In the genomic region with DNA sequence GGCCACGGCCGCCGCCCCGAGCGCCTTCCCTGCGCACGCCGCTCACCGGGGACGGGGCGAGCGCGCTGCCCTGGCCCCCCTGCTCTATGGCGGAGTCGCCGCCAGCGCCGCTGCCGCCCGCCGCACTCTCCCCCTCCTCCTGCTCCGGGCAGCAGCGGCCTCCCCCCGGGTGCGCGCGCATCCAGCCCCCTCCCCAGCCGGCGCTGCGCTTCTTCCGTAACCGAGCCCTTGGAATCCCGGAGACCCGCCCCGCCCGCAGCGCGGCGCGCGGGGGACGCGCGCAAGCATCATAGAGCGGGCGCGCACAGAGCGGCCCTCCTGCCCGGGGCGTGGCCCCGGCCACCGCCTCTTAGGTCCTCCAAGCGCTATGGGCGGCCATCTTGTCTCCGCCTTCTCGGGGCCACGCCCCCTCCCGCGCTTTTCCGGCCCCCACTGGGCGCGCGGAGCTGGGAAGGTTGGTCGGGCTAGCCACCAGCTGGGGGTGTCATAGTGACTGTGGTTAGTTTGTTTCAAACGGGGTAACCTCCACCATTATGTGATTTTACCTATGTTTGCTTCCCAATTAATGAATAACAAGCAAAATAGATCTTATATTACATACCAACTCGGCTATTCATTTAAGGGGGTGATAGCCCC, we compare ENCODE assay signal across 8 cellular contexts. TPM values are rescaled to one million over a fixed set of nuclear protein-coding genes. Genes with fewer than 3 reads are reported as not detected.
DNase-seq lines count a peak whose midpoint lies in the region; ATAC-seq and TF ChIP-seq lines count a peak whose summit lies in the region.

Gene MBD2, minus strand, starts transcription at position 291 of the 636 bp plus-strand sequence. Its CDS starts 110 bp downstream, at position 181.

- no peaks in the 10 kb centered on the region for H3K9me3 Mint-ChIP-seq in activated naive CD4-positive, alpha-beta T cell treated with anti-CD3 and anti-CD28 coated beads, Interleukin-2, amount 10 ng/mL, durations not matched to agents 7 days and 5 days

- TF ChIP-seq POLR2A in gastroesophageal sphincter (IDR thresholded peaks at IDR 0.05): peak; percentile 55 to 67

- H3K36me3 ChIP-seq in gastroesophageal sphincter: no peaks in the 10 kb centered on the region

- peaks cover 45% of the 10 kb centered on the region for H3K4me1 Mint-ChIP-seq in activated naive CD4-positive, alpha-beta T cell treated with anti-CD3 and anti-CD28 coated beads, Interleukin-2, amount 10 ng/mL, durations not matched to agents 7 days and 5 days

- TF ChIP-seq EP300 in gastroesophageal sphincter (IDR thresholded peaks at IDR 0.05): no peak

- peaks cover 0 to 44% (median 17%) of the 10 kb centered on the region in 3 donors for H3K4me1 ChIP-seq in gastroesophageal sphincter

- no peaks in the 10 kb centered on the region for H3K27me3 Mint-ChIP-seq in activated naive CD4-positive, alpha-beta T cell treated with anti-CD3 and anti-CD28 coated beads, Interleukin-2, amount 10 ng/mL, durations not matched to agents 7 days and 5 days

- WGBS in gastroesophageal sphincter (ENCODE audit: low coverage in 1 of 2), 2 donors: 9 to 10% methylated on average over 1 to 2 of the region's 66 CpGs

- ATAC-seq in gastroesophageal sphincter: peak; percentile 98

- peaks cover 7% of the 10 kb centered on the region for H3K36me3 Mint-ChIP-seq in activated naive CD4-positive, alpha-beta T cell treated with anti-CD3 and anti-CD28 coated beads, Interleukin-2, amount 10 ng/mL, durations not matched to agents 7 days and 5 days

- peak within 1 kb of the TSS; percentile 91 for H3K4me3 Mint-ChIP-seq in activated naive CD4-positive, alpha-beta T cell treated with anti-CD3 and anti-CD28 coated beads, Interleukin-2, amount 10 ng/mL, durations not matched to agents 7 days and 5 days

- CTCF ChIA-PET in activated naive CD4-positive, alpha-beta T cell treated with anti-CD3 and anti-CD28 coated beads, Interleukin-2, amount 10 ng/mL, durations not matched to agents 7 days and 5 days (lab: Charles Lee): interaction anchor here (1.2 to 1.7 kb wide), 3 partner anchors 42 to 133 kb away, joined by 4 to 16 read pairs (median 10); partner anchors contain the start of genes C18orf54, POLI and STARD6

- no peaks in the 10 kb centered on the region for H3K27me3 ChIP-seq in gastroesophageal sphincter

- peak within 1 kb of the TSS; percentile 95 for H3K27ac Mint-ChIP-seq in activated naive CD4-positive, alpha-beta T cell treated with anti-CD3 and anti-CD28 coated beads, Interleukin-2, amount 10 ng/mL, durations not matched to agents 7 days and 5 days

- no peaks in the 10 kb centered on the region for H3K9me3 ChIP-seq in gastroesophageal sphincter

- peak within 1 kb of the TSS; percentile 50 for H3K4me3 ChIP-seq in HFF-Myc (replicated peaks; ENCODE audit: low read depth, low read length)
- H3K4me3 ChIP-seq in gastroesophageal sphincter: peak within 1 kb of the TSS; percentile 76 to 85

- DNase-seq in GM04504 (ENCODE audit: low read depth) (peak; percentile 86), HFF-Myc (ENCODE audit: extremely low read depth, low read depth) (peak; percentile 78), NAMALWA (ENCODE audit: low spot score) (peak; percentile 98), SK-N-DZ (ENCODE audit: low spot score) (peak; percentile 93), non-pigmented ciliary epithelial cell (ENCODE audit: low read depth) (peak; percentile 62), superior temporal gyrus (ENCODE audit: extremely low spot score) (peak; percentile 95)
- peak; percentile 94 for DNase-seq in activated naive CD4-positive, alpha-beta T cell treated with anti-CD3 and anti-CD28 coated beads, Interleukin-2, amount 10 ng/mL, durations not matched to agents 7 days and 5 days

- TF ChIP-seq CTCF in HFF-Myc (IDR thresholded peaks at IDR 0.05; ENCODE audit: low read depth, low read length, missing control alignments): no peak
- TF ChIP-seq CTCF in gastroesophageal sphincter (IDR thresholded peaks at IDR 0.05): peak in 2 of 4 experiments; percentile 7 to 50

- peak within 1 kb of the TSS; percentile 6 to 89 (median 82) for H3K27ac ChIP-seq in gastroesophageal sphincter

RNA-seq across cellular contexts. Expression of gene MBD2, which starts in this region (rescaled TPM):
- polyA plus RNA-seq in SK-N-DZ (2014; cell fraction: cytosol; rRNA removed): 13.7 and 14.1 TPM in 2 replicates
- 6.6 and 14.5 TPM in 2 replicates for polyA plus RNA-seq in SK-N-DZ (2014; cell fraction: nucleus; rRNA removed)
- total RNA-seq in gastroesophageal sphincter: 10 to 100 TPM; 29.5 to 48.5 (median 36.1) TPM

Comparison
In these comparisons a context has a peak if more than half of its experiments do, and no peak if none do; other contexts are left out.
1. Peak in every context shown above with its lines: DNase-seq, ATAC-seq, H3K4me3 ChIP-seq and H3K27ac ChIP-seq.